In the genomic region with DNA sequence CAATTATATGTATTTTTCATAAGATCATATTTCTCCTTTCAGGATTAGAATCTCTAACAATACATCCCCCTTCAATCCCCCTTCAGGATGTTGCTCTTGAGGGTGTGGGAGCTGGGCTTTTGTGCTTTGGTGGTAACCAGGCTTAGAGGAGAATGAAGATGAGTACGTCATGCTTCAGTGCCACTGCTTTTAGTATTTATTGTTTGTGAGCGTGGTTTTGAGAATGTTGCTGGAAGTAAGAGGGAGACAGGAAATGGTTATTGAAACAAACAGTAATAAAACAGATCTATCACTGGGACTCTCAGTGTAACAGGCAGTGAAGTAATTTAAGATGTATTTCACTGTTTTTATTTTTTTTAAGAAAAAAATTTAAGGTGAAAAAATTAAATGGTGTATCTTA, we compare ENCODE assay signal across 14 cellular contexts. TPM values are rescaled to one million over a fixed set of nuclear protein-coding genes. Genes with fewer than 3 reads are reported as not detected.
DNase-seq lines count a peak whose midpoint lies in the region; ATAC-seq and TF ChIP-seq lines count a peak whose summit lies in the region.
"Had no signal": no experiment of that assay in that cellular context is flagged by ENCODE, and none has a peak within 500 bp of the region (broad histone marks: within the 10 kb centered on the region; RNA-seq: fewer than 3 reads in every experiment).

No MANE protein-coding gene starts in this region.

- peaks cover 5 to 11% (median 7%) of the 10 kb centered on the region in 7 donors for H3K4me1 Mint-ChIP-seq in naive thymus-derived CD4-positive, alpha-beta T cell

- no peaks in the 10 kb centered on the region for H3K27me3 ChIP-seq in naive thymus-derived CD4-positive, alpha-beta T cell (ENCODE audit: control insufficient read depth in 2 of 2, insufficient read depth in 2 of 2, low read length in 2 of 2)

- peak; percentile 35 for DNase-seq in AG09309 (ENCODE audit: low read depth)
- peak; percentile 32 for DNase-seq in RPMI7951 (ENCODE audit: low read depth)
- DNase-seq in fibroblast of pulmonary artery (ENCODE audit: low read depth), result peak; percentile 56
- DNase-seq in T-helper 1 cell, result no peak
- no peak for DNase-seq in foreskin melanocyte
- DNase-seq in AML-193 (lab: John Stamatoyannopoulos, UW), result no peak
- no peak for DNase-seq in naive thymus-derived CD4-positive, alpha-beta T cell
- DNase-seq: activated naive CD4-positive, alpha-beta T cell treated with anti-CD3 and anti-CD28 coated beads, Interleukin-2, amount 50 U/mL, for 16 hours; MV-4-11; naive B cell; NCI-H524 treated with DMSO at 0.1 percent for 48 hours had no signal

- no peak for TF ChIP-seq CTCF in AG09309 (IDR thresholded peaks at IDR 0.05; ENCODE audit: control insufficient read depth, insufficient read depth, low read depth, low read length, missing control alignments)
- TF ChIP-seq CTCF in fibroblast of pulmonary artery (IDR thresholded peaks at IDR 0.05; ENCODE audit: low read length, missing control alignments), result no peak

- H3K4me3 ChIP-seq in AG09309 (ENCODE audit: control insufficient read depth, low read depth, low read length) (no peak overlapping the region), fibroblast of pulmonary artery (replicated peaks; ENCODE audit: low read depth, low read length) (no peak overlapping the region)
- no peak overlapping the region for H3K4me3 ChIP-seq in naive thymus-derived CD4-positive, alpha-beta T cell (ENCODE audit: low read length)

- H3K27me3 Mint-ChIP-seq in naive thymus-derived CD4-positive, alpha-beta T cell, result no peaks in the 10 kb centered on the region
- H3K27me3 Mint-ChIP-seq: naive B cell had no signal

- H3K27ac Mint-ChIP-seq in naive thymus-derived CD4-positive, alpha-beta T cell, result no peak overlapping the region

- H3K9me3 ChIP-seq in naive thymus-derived CD4-positive, alpha-beta T cell (ENCODE audit: control insufficient read depth in 2 of 3, low read length in 3 of 3), result no peaks in the 10 kb centered on the region

- H3K9me3 Mint-ChIP-seq in naive thymus-derived CD4-positive, alpha-beta T cell, result peaks cover 0 to 1% (median 0%) of the 10 kb centered on the region in 11 donors
- H3K9me3 Mint-ChIP-seq: naive B cell had no signal

- intact Hi-C loops in naive thymus-derived CD4-positive, alpha-beta T cell (cut with micrococcal nuclease), result no loop called here

- POLR2A ChIA-PET in naive thymus-derived CD4-positive, alpha-beta T cell (lab: Charles Lee), result no interaction called here

- CTCF ChIA-PET in naive thymus-derived CD4-positive, alpha-beta T cell (lab: Charles Lee), result no interaction called here

- H3K27ac ChIP-seq in naive thymus-derived CD4-positive, alpha-beta T cell (ENCODE audit: low read depth, low read length), result no peak overlapping the region

- H3K4me1 ChIP-seq in naive thymus-derived CD4-positive, alpha-beta T cell (ENCODE audit: control insufficient read depth in 2 of 2, insufficient read depth in 2 of 2, low read length in 2 of 2), result no peaks in the 10 kb centered on the region

- H3K4me3 Mint-ChIP-seq in naive thymus-derived CD4-positive, alpha-beta T cell, result no peak overlapping the region
- H3K4me3 Mint-ChIP-seq: CD14-positive monocyte had no signal

- H3K36me3 Mint-ChIP-seq in naive thymus-derived CD4-positive, alpha-beta T cell, result peaks cover 0 to 4% (median 2%) of the 10 kb centered on the region in 5 donors
- H3K36me3 Mint-ChIP-seq: naive B cell had no signal

- ATAC-seq in GM21367 (IDR thresholded peaks at IDR 0.05; ENCODE audit: unreplicated experiment), result peak; percentile 45
- no peak for ATAC-seq in naive thymus-derived CD4-positive, alpha-beta T cell
- ATAC-seq: sciatic nerve had no signal

- no peaks in the 10 kb centered on the region for H3K36me3 ChIP-seq in naive thymus-derived CD4-positive, alpha-beta T cell (ENCODE audit: control insufficient read depth in 2 of 3, insufficient read depth in 3 of 3, low read length in 3 of 3)

RNA-seq across cellular contexts. Expression of gene GBE1, which starts 35.3 kb away (rescaled TPM):
- 124 and 141 TPM in 2 replicates for total RNA-seq in RPMI7951 (2014; rRNA removed; shearing (Covaris generic))
- 10 to 100 TPM in 1 of 5 experiments, 1 to 10 TPM in 4; 6.5 to 33.2 (median 8.3) TPM for total RNA-seq in naive thymus-derived CD4-positive, alpha-beta T cell
- 10 to 100 TPM in 1 of 2 donors, 1 to 10 TPM in 1; 8.0 to 12.1 TPM for polyA plus RNA-seq in naive thymus-derived CD4-positive, alpha-beta T cell

Comparison
In these comparisons a context has a peak if more than half of its experiments do, and no peak if none do; other contexts are left out.
1. DNase-seq: peak in AG09309 (single experiment), RPMI7951 (single experiment) and fibroblast of pulmonary artery (single experiment); none in T-helper 1 cell (0 of 5), foreskin melanocyte (single experiment), AML-193 (0 of 2) and naive thymus-derived CD4-positive, alpha-beta T cell (0 of 9).